In the genomic region with DNA sequence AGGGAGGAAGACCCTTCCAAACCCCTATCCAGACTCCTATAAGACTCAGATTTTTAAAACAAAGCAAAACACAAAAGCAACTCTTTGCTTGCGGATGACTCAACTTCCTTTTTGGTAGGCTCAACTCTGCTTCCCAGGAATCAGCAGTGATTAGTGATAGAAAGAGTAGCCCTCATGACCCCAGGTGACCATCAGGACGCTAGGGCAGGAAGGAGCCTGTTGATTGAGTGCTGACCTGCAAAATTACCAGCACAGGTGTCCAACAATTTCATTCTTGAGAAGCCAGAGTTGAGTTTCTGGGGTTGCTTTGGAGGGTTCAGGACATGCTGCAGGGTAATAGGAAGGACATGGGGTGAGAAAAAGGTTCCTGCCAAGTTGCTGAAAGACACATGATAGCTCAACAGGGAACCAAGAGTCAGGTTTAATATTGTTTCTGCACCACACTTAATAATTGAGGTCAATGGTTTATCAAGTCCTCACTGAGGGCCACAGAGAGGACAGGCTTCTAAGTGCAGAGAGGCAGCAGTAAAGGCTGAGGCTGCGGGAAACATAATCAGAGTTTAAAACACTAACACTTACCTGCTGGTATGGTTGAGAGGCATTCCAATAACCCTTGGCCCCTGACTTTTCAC, we compare ENCODE assay signal across 23 cellular contexts.
DNase-seq lines count a peak whose midpoint lies in the region; ATAC-seq, FAIRE-seq and TF ChIP-seq lines count a peak whose summit lies in the region.
"Had no signal": no experiment of that assay in that cellular context is flagged by ENCODE, and none has a peak within 500 bp of the region (broad histone marks: within the 10 kb centered on the region; RNA-seq: fewer than 3 reads in every experiment).

No MANE protein-coding gene starts in this region.

- WGBS in mammary epithelial cell (ENCODE audit: low coverage, missing lambda C conversion rate) = 60% methylated on average over 3 of the region's 3 CpGs
- WGBS in HepG2 (ENCODE audit: low lambda C conversion rate) = 32% methylated on average over 3 of the region's 3 CpGs

- TF ChIP-seq EP300 in HepG2 (IDR thresholded peaks at IDR 0.05; ENCODE audit: low read depth in 2 of 2, low read length in 2 of 2) (no peak), HepG2 (CRISPR knock-in tag; IDR thresholded peaks at IDR 0.05; ENCODE audit: borderline replicate concordance) (no peak)

- H3K9me3 Mint-ChIP-seq in stimulated activated effector memory CD8-positive, alpha-beta T cell treated with anti-CD3 and anti-CD28 coated beads, Interleukin-12 subunit alpha, Interleukin-12 subunit beta, amount 100 ng/mL, for 72 hours = peaks cover 15% of the 10 kb centered on the region

- H3K9me3 ChIP-seq in mammary epithelial cell (replicated peaks; ENCODE audit: insufficient read depth, low read length) = no peaks in the 10 kb centered on the region
- H3K9me3 ChIP-seq in breast epithelium = no peaks in the 10 kb centered on the region
- no peaks in the 10 kb centered on the region for H3K9me3 ChIP-seq in endothelial cell of umbilical vein (replicated peaks; ENCODE audit: control insufficient read depth, insufficient read depth, low read length)
- H3K9me3 ChIP-seq in HepG2 (ENCODE audit: low read length) = no peaks in the 10 kb centered on the region
- no peaks in the 10 kb centered on the region for H3K9me3 ChIP-seq in PC-3 (ENCODE audit: low read length)

- H3K79me2 ChIP-seq in mammary epithelial cell (ENCODE audit: insufficient read depth, low read length) (no peaks in the 10 kb centered on the region), endothelial cell of umbilical vein (ENCODE audit: control insufficient read depth, insufficient read depth, low read length) (no peaks in the 10 kb centered on the region), HepG2 (ENCODE audit: insufficient read depth, low read length) (no peaks in the 10 kb centered on the region), PC-3 (ENCODE audit: low read length) (no peaks in the 10 kb centered on the region)

- CTCF ChIA-PET in mammary epithelial cell (lab: Charles Lee; ENCODE audit: low non-redundant PET) = no interaction called here
- CTCF ChIA-PET in endothelial cell of umbilical vein (lab: Charles Lee) = interaction anchor here (1.1 to 2.0 kb wide), 9 partner anchors 7 to 435 kb away, joined by 3 to 11 read pairs (median 5); a partner anchor contains a TSS
- CTCF ChIA-PET in HepG2 (lab: Yijun Ruan, JAX; ENCODE audit: low intra/inter-chr PET ratio, low total read pairs) = no interaction called here
- CTCF ChIA-PET in PC-3 (lab: Charles Lee) = no interaction called here

- H3K4me1 ChIP-seq in mammary epithelial cell (ENCODE audit: insufficient read depth, low read length) = peaks cover 17% of the 10 kb centered on the region
- no peaks in the 10 kb centered on the region for H3K4me1 ChIP-seq in breast epithelium
- H3K4me1 ChIP-seq in endothelial cell of umbilical vein (ENCODE audit: control insufficient read depth, extremely low read depth, insufficient read depth, low read length) = peaks cover 62% of the 10 kb centered on the region
- H3K4me1 ChIP-seq in HepG2 (ENCODE audit: insufficient read depth, low read length) = peaks cover 53% of the 10 kb centered on the region
- H3K4me1 ChIP-seq in PC-3 (ENCODE audit: insufficient read depth, low read length) = peaks cover 51% of the 10 kb centered on the region

- DNase-seq in mammary epithelial cell = no peak
- DNase-seq in breast epithelium (ENCODE audit: low spot score in 2 of 2) = no peak
- DNase-seq in endothelial cell of umbilical vein (ENCODE audit: low read depth, low spot score) = peak; percentile 91
- DNase-seq in HepG2 (ENCODE audit: low spot score) = no peak
- DNase-seq in H54 (ENCODE audit: insufficient read length, low spot score) = no peak
- DNase-seq in PC-3 = no peak
- DNase-seq in posterior vena cava (ENCODE audit: low spot score) = no peak
- DNase-seq in stimulated activated effector memory CD8-positive, alpha-beta T cell treated with anti-CD3 and anti-CD28 coated beads, Interleukin-12 subunit alpha, Interleukin-12 subunit beta, amount 100 ng/mL, for 72 hours (ENCODE audit: low spot score in 2 of 2) = no peak
- DNase-seq: 8988T; CD4-positive, CD25-positive, alpha-beta regulatory T cell; COR-L47; DMS 273 treated with DMSO at 0.1 percent for 48 hours; DND-41; GM23248; HCEC 1CT; IMR-90; NCI-H1417; NCI-H187; NCI-H446; NCI-H526 had no signal

- dilution Hi-C loops in mammary epithelial cell (cut with HindIII; ENCODE audit: low sequenced_read_pairs) = no loop called here
- dilution Hi-C loops in endothelial cell of umbilical vein (cut with MboI; ENCODE audit: extremely low pct_ligation_motif_present, low sequenced_read_pairs) = no loop called here

- no peaks in the 10 kb centered on the region for H3K9me1 ChIP-seq in endothelial cell of umbilical vein (replicated peaks; ENCODE audit: control insufficient read depth, extremely low read depth, insufficient read depth, low read length)

- H2AFZ ChIP-seq in mammary epithelial cell (ENCODE audit: low read depth, low read length) = peak overlapping the region; percentile 17
- no peak overlapping the region for H2AFZ ChIP-seq in endothelial cell of umbilical vein (ENCODE audit: low read depth, low read length)
- H2AFZ ChIP-seq in HepG2 (ENCODE audit: low read length) = no peak overlapping the region
- H2AFZ ChIP-seq in PC-3 (ENCODE audit: low read length) = no peak overlapping the region
- H2AFZ ChIP-seq: GM23248 had no signal

- no peak overlapping the region for H3K4me2 ChIP-seq in mammary epithelial cell (ENCODE audit: insufficient read depth, low read depth, low read length)
- peak overlapping the region; percentile 66 for H3K4me2 ChIP-seq in endothelial cell of umbilical vein (ENCODE audit: insufficient read depth, low read length)
- no peak overlapping the region for H3K4me2 ChIP-seq in HepG2 (ENCODE audit: low read depth, low read length)
- H3K4me2 ChIP-seq in PC-3 (ENCODE audit: low read length) = no peak overlapping the region
- H3K4me2 ChIP-seq: KMS-11 had no signal

- in situ Hi-C loops in mammary epithelial cell (cut with MboI; ENCODE audit: low sequenced_read_pairs in 2 of 2) (no loop called here), HepG2 (cut with HindIII; ENCODE audit: extremely low pct_ligation_motif_present, low pct_unique_long_range_greater_than_20kb) (no loop called here)

- TF ChIP-seq CTCF in mammary epithelial cell (conservative IDR thresholded peaks at IDR 0.05 in 1 of 2, IDR thresholded peaks at IDR 0.05 in 1 of 2; ENCODE audit: extremely low read depth in 1 of 2, insufficient read depth in 1 of 2, low read depth in 1 of 2, low read length in 2 of 2) (no peak), breast epithelium (IDR thresholded peaks at IDR 0.05) (no peak), endothelial cell of umbilical vein (IDR thresholded peaks at IDR 0.05; ENCODE audit: extremely low read depth in 1 of 2, insufficient read depth in 1 of 2, low read depth in 1 of 2, low read length in 2 of 2) (no peak), HepG2 (CRISPR knock-in tag; IDR thresholded peaks at IDR 0.05) (no peak), PC-3 (conservative IDR thresholded peaks at IDR 0.05; ENCODE audit: low read depth, low read length) (no peak)

- POLR2A ChIA-PET in endothelial cell of umbilical vein (lab: Charles Lee) = no interaction called here
- POLR2A ChIA-PET in HepG2 (lab: Yijun Ruan, JAX) = no interaction called here
- POLR2A ChIA-PET in PC-3 (lab: Charles Lee; ENCODE audit: unreplicated experiment) = no interaction called here

- no peaks in the 10 kb centered on the region for H4K20me1 ChIP-seq in mammary epithelial cell (ENCODE audit: insufficient read depth, low read length)
- no peaks in the 10 kb centered on the region for H4K20me1 ChIP-seq in endothelial cell of umbilical vein (replicated peaks; ENCODE audit: control insufficient read depth, extremely low read depth, insufficient read depth, low read length)
- no peaks in the 10 kb centered on the region for H4K20me1 ChIP-seq in HepG2 (ENCODE audit: insufficient read depth, low read length)
- H4K20me1 ChIP-seq in PC-3 (ENCODE audit: low read length) = no peaks in the 10 kb centered on the region

- H3K27ac Mint-ChIP-seq in stimulated activated effector memory CD8-positive, alpha-beta T cell treated with anti-CD3 and anti-CD28 coated beads, Interleukin-12 subunit alpha, Interleukin-12 subunit beta, amount 100 ng/mL, for 72 hours = no peak overlapping the region
- H3K27ac Mint-ChIP-seq: CD4-positive, CD25-positive, alpha-beta regulatory T cell had no signal

- ATAC-seq in HepG2 (no peak), PC-3 (no peak)
- no peak for ATAC-seq in stimulated activated effector memory CD8-positive, alpha-beta T cell treated with anti-CD3 and anti-CD28 coated beads, Interleukin-12 subunit alpha, Interleukin-12 subunit beta, amount 100 ng/mL, for 72 hours

- H3K9ac ChIP-seq in mammary epithelial cell (ENCODE audit: insufficient read depth, low read length) (no peak overlapping the region), endothelial cell of umbilical vein (replicated peaks; ENCODE audit: extremely low read depth, insufficient read depth, low read length) (no peak overlapping the region), HepG2 (ENCODE audit: insufficient read depth, low read depth, low read length) (no peak overlapping the region), PC-3 (ENCODE audit: low read length) (no peak overlapping the region)
- H3K9ac ChIP-seq: GM23248, KMS-11 had no signal

- intact Hi-C loops in mammary epithelial cell (cut with micrococcal nuclease) = no loop called here
- intact Hi-C loops in breast epithelium (cut with DNase I; ENCODE audit: low total_unique reads) = no loop called here
- intact Hi-C loops in endothelial cell of umbilical vein (cut with micrococcal nuclease) = loop anchor here (2.0 to 5.0 kb wide), 3 partner anchors 47 to 118 kb away; no protein-coding TSS in a partner anchor
- intact Hi-C loops in HepG2 (cut with micrococcal nuclease; ENCODE audit: unreplicated experiment) = loop anchor here (5.0 kb wide), 1 partner anchor 63 kb away; no protein-coding TSS in a partner anchor
- intact Hi-C loops in PC-3 (cut with micrococcal nuclease) = no loop called here
- intact Hi-C loops in posterior vena cava (cut with DNase I) = no loop called here

- no peak for TF ChIP-seq RAD21 in HepG2 (CRISPR knock-in tag; IDR thresholded peaks at IDR 0.05)

- H3K36me3 Mint-ChIP-seq in stimulated activated effector memory CD8-positive, alpha-beta T cell treated with anti-CD3 and anti-CD28 coated beads, Interleukin-12 subunit alpha, Interleukin-12 subunit beta, amount 100 ng/mL, for 72 hours = no peaks in the 10 kb centered on the region
- H3K36me3 Mint-ChIP-seq: CD4-positive, CD25-positive, alpha-beta regulatory T cell had no signal

- no peak for TF ChIP-seq POLR2A in breast epithelium (IDR thresholded peaks at IDR 0.05)
- no peak for TF ChIP-seq POLR2A in endothelial cell of umbilical vein (IDR thresholded peaks at IDR 0.05; ENCODE audit: low read depth, low read length)
- TF ChIP-seq POLR2A in HepG2 (IDR thresholded peaks at IDR 0.05; ENCODE audit: insufficient read depth in 1 of 2, low read depth in 2 of 2, low read length in 2 of 2) = no peak
- TF ChIP-seq POLR2A in H54 (IDR thresholded peaks at IDR 0.05; ENCODE audit: low read depth, low read length) = no peak

- H3K27me3 ChIP-seq in mammary epithelial cell (ENCODE audit: insufficient read depth, low read length) = no peaks in the 10 kb centered on the region
- H3K27me3 ChIP-seq in breast epithelium = no peaks in the 10 kb centered on the region
- no peaks in the 10 kb centered on the region for H3K27me3 ChIP-seq in endothelial cell of umbilical vein (ENCODE audit: control insufficient read depth in 2 of 2, insufficient read depth in 2 of 2, low read length in 2 of 2)
- H3K27me3 ChIP-seq in HepG2 (ENCODE audit: control insufficient read depth in 1 of 2, insufficient read depth in 2 of 2, low read length in 2 of 2) = no peaks in the 10 kb centered on the region
- H3K27me3 ChIP-seq in PC-3 (ENCODE audit: low read length) = no peaks in the 10 kb centered on the region

- H3K9me2 ChIP-seq in PC-3 (replicated peaks; ENCODE audit: low read length) = no peaks in the 10 kb centered on the region

- no peaks in the 10 kb centered on the region for H3K4me1 Mint-ChIP-seq in stimulated activated effector memory CD8-positive, alpha-beta T cell treated with anti-CD3 and anti-CD28 coated beads, Interleukin-12 subunit alpha, Interleukin-12 subunit beta, amount 100 ng/mL, for 72 hours
- H3K4me1 Mint-ChIP-seq: CD4-positive, CD25-positive, alpha-beta regulatory T cell had no signal

- no peak overlapping the region for H3K27ac ChIP-seq in mammary epithelial cell (ENCODE audit: insufficient read depth, low read depth, low read length)
- H3K27ac ChIP-seq in breast epithelium = no peak overlapping the region
- H3K27ac ChIP-seq in endothelial cell of umbilical vein (ENCODE audit: insufficient read depth, low read depth, low read length) = peak overlapping the region; percentile 45
- no peak overlapping the region for H3K27ac ChIP-seq in HepG2 (ENCODE audit: extremely low read length, insufficient read depth, low read length)
- no peak overlapping the region for H3K27ac ChIP-seq in PC-3 (ENCODE audit: low read length)
- H3K27ac ChIP-seq: GM23248, HL-60, KMS-11 had no signal

- H3K4me3 Mint-ChIP-seq in stimulated activated effector memory CD8-positive, alpha-beta T cell treated with anti-CD3 and anti-CD28 coated beads, Interleukin-12 subunit alpha, Interleukin-12 subunit beta, amount 100 ng/mL, for 72 hours = no peak overlapping the region
- H3K4me3 Mint-ChIP-seq: CD4-positive, CD25-positive, alpha-beta regulatory T cell had no signal

- no peaks in the 10 kb centered on the region for H3F3A ChIP-seq in PC-3 (ENCODE audit: low read length, unreplicated experiment)

- no peaks in the 10 kb centered on the region for H3K36me3 ChIP-seq in mammary epithelial cell (ENCODE audit: insufficient read depth, low read length)
- H3K36me3 ChIP-seq in breast epithelium = no peaks in the 10 kb centered on the region
- no peaks in the 10 kb centered on the region for H3K36me3 ChIP-seq in endothelial cell of umbilical vein (ENCODE audit: control insufficient read depth in 2 of 2, extremely low read depth in 1 of 2, insufficient read depth in 2 of 2, low read length in 2 of 2)
- no peaks in the 10 kb centered on the region for H3K36me3 ChIP-seq in HepG2 (replicated peaks in 1 of 2; ENCODE audit: control insufficient read depth in 1 of 2, insufficient read depth in 2 of 2, low read length in 2 of 2)
- no peaks in the 10 kb centered on the region for H3K36me3 ChIP-seq in PC-3 (ENCODE audit: low read depth, low read length)

- H3K4me3 ChIP-seq in mammary epithelial cell (replicated peaks in 1 of 3; ENCODE audit: insufficient read depth in 1 of 3, low read depth in 2 of 3, low read length in 3 of 3) (no peak overlapping the region), breast epithelium (no peak overlapping the region), endothelial cell of umbilical vein (replicated peaks in 1 of 3; ENCODE audit: insufficient read depth in 1 of 3, low read depth in 1 of 3, low read length in 3 of 3) (no peak overlapping the region), HepG2 (replicated peaks in 1 of 3; ENCODE audit: insufficient read depth in 1 of 3, low read depth in 2 of 3, low read length in 3 of 3) (no peak overlapping the region), PC-3 (ENCODE audit: low read length) (no peak overlapping the region)
- H3K4me3 ChIP-seq: GM12878, GM23248 had no signal

- no TSS peak for BruUV-seq in mammary epithelial cell (replicated peaks; lab: Mats Ljungman, UMichigan)
- no TSS peak for BruUV-seq in endothelial cell of umbilical vein (replicated peaks; lab: Mats Ljungman, UMichigan)
- BruUV-seq in HepG2 (replicated peaks; lab: Mats Ljungman, UMichigan) = no TSS peak
- no TSS peak for BruUV-seq in PC-3 (replicated peaks; lab: Mats Ljungman, UMichigan)

- FAIRE-seq in endothelial cell of umbilical vein (lab: Jason Lieb, UNC) (peak; percentile 91), HepG2 (lab: Jason Lieb, UNC) (no peak), H54 (lab: Jason Lieb, UNC) (no peak)
- FAIRE-seq: GM12878 had no signal

Comparison
In these comparisons a context has a peak if more than half of its experiments do, and no peak if none do; other contexts are left out.
1. intact Hi-C loops: an anchor here in endothelial cell of umbilical vein (2.0 to 5.0 kb wide) and HepG2 (5.0 kb wide); none called in mammary epithelial cell, breast epithelium, PC-3 and posterior vena cava.